Comparison of ENCODE assay signal across 1 cellular context in the genomic region with DNA sequence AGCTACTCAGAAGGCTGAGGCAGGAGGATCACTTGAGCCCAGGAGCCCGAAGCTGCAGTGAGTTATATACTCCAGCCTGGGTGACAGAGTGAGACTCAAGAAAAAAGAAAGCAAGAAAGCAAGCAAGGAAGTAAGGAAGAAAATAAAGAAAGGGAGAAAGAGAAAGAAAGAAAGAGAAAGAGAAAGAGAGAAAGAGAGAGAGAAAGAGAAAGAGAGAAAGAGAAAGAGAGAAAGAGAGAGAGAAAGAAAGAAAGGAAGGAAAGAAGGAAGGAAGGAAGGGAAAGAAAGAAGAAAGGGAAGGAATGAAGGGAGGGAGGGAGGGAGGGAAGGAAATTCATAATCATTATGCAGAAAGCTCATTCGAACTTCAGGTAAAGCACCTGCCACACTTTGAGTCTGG.
A peak's percentile ranks its signal among the peaks of the same experiment; 100 is the strongest.
TF ChIP-seq lines count a peak whose summit lies in the region.

No MANE protein-coding gene starts in this region.

TF ChIP-seq in K562, 482 proteins besides CTCF, POLR2A, EP300 and RAD21 (continued from another document):
- TF ChIP-seq ZNF512 (tag; IDR thresholded peaks at IDR 0.05) (0 out of 2 replicates have a peak, but pooled peaks have one; percentile 59), RBFOX2 (IDR thresholded peaks at IDR 0.05; ENCODE audit: low read depth, low read length) (no peak)
- TF ChIP-seq, protein P1, sequence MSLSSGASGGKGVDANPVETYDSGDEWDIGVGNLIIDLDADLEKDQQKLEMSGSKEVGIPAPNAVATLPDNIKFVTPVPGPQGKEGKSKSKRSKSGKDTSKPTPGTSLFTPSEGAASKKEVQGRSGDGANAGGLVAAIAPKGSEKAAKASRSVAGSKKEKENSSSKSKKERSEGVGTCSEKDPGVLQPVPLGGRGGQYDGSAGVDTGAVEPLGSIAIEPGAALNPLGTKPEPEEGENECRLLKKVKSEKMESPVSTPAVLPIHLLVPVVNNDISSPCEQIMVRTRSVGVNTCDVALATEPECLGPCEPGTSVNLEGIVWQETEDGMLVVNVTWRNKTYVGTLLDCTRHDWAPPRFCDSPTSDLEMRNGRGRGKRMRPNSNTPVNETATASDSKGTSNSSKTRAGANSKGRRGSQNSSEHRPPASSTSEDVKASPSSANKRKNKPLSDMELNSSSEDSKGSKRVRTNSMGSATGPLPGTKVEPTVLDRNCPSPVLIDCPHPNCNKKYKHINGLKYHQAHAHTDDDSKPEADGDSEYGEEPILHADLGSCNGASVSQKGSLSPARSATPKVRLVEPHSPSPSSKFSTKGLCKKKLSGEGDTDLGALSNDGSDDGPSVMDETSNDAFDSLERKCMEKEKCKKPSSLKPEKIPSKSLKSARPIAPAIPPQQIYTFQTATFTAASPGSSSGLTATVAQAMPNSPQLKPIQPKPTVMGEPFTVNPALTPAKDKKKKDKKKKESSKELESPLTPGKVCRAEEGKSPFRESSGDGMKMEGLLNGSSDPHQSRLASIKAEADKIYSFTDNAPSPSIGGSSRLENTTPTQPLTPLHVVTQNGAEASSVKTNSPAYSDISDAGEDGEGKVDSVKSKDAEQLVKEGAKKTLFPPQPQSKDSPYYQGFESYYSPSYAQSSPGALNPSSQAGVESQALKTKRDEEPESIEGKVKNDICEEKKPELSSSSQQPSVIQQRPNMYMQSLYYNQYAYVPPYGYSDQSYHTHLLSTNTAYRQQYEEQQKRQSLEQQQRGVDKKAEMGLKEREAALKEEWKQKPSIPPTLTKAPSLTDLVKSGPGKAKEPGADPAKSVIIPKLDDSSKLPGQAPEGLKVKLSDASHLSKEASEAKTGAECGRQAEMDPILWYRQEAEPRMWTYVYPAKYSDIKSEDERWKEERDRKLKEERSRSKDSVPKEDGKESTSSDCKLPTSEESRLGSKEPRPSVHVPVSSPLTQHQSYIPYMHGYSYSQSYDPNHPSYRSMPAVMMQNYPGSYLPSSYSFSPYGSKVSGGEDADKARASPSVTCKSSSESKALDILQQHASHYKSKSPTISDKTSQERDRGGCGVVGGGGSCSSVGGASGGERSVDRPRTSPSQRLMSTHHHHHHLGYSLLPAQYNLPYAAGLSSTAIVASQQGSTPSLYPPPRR (CRISPR knock-in tag; IDR thresholded peaks at IDR 0.05; ENCODE audit: borderline replicate concordance), result no peak
